Comparison of ENCODE assay signal across 13 cellular contexts in the genomic region with DNA sequence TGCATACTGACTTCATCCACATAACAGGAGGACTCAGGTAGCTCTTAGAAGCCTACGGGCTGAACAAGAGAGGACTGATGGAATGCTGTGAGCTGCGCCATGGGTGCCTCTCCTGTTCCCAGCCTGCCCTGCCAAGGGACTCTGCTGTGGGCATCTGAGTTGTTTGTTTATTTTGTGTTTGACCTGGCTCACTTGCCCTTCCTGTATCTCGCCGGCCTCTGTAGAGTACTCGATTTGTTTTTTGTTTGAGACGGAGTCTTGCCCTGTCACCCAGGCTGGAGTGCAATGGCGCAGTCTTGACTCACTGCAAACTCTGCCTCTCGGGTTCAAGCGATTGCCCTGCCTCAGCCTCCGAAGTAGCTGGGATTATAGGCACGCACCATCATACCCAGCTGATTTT. TPM values are rescaled to one million over a fixed set of nuclear protein-coding genes. Genes with fewer than 3 reads are reported as not detected.
DNase-seq lines count a peak whose midpoint lies in the region; ATAC-seq, FAIRE-seq and TF ChIP-seq lines count a peak whose summit lies in the region.
"Had no signal": no experiment of that assay in that cellular context is flagged by ENCODE, and none has a peak within 500 bp of the region (broad histone marks: within the 10 kb centered on the region; RNA-seq: fewer than 3 reads in every experiment).

No MANE protein-coding gene starts in this region.

- FAIRE-seq in astrocyte (lab: Jason Lieb, UNC): no peak

- H3K27ac Mint-ChIP-seq in astrocyte (ENCODE audit: unreplicated experiment): no peak overlapping the region
- H3K27ac Mint-ChIP-seq: dendritic cell treated with granulocyte-macrophage colony-stimulating factor and Interleukin-4, amounts not matched to agents 40 ng/mL and 50 ng/mL, for 4 days had no signal

- peaks cover 4% of the 10 kb centered on the region for H3K9me3 Mint-ChIP-seq in astrocyte (ENCODE audit: unreplicated experiment)
- H3K9me3 Mint-ChIP-seq: dendritic cell treated with granulocyte-macrophage colony-stimulating factor and Interleukin-4, amounts not matched to agents 40 ng/mL and 50 ng/mL, for 4 days had no signal

- H3K79me2 ChIP-seq in astrocyte (ENCODE audit: insufficient read depth, low read length): peaks cover 19% of the 10 kb centered on the region

- peaks cover 12% of the 10 kb centered on the region for H3K36me3 Mint-ChIP-seq in astrocyte (ENCODE audit: low read depth, unreplicated experiment)

- no peaks in the 10 kb centered on the region for H4K20me1 ChIP-seq in astrocyte (ENCODE audit: insufficient read depth, low read length)

- H3K27me3 ChIP-seq in heart right ventricle (no peaks in the 10 kb centered on the region), astrocyte (ENCODE audit: insufficient read depth, low read length) (no peaks in the 10 kb centered on the region), mucosa of rectum (ENCODE audit: control insufficient read depth in 2 of 2, insufficient read depth in 2 of 2, low read length in 2 of 2) (no peaks in the 10 kb centered on the region), upper lobe of left lung (no peaks in the 10 kb centered on the region)
- H3K27me3 ChIP-seq: sigmoid colon had no signal

- ATAC-seq in heart right ventricle (no peak), left cardiac atrium (no peak), upper lobe of left lung (ENCODE audit: low FRiP score in 2 of 2) (no peak)

- H3K27me3 Mint-ChIP-seq in astrocyte (ENCODE audit: low read depth, unreplicated experiment): peaks cover 9% of the 10 kb centered on the region

- peak overlapping the region; percentile 89 for H3K4me2 ChIP-seq in astrocyte (ENCODE audit: low read length)
- H3K4me2 ChIP-seq: KMS-11 had no signal

- H3K27ac ChIP-seq in heart right ventricle (peak overlapping the region in 7 of 10 donors; percentile 1 to 92 (median 38)), astrocyte (ENCODE audit: low read depth, low read length) (no peak overlapping the region), mucosa of rectum (ENCODE audit: low read depth in 2 of 2, low read length in 2 of 2) (peak overlapping the region; percentile 28 to 48), upper lobe of left lung (peak overlapping the region in 3 of 4 donors; percentile 30 to 45 (median 37))
- H3K27ac ChIP-seq: KMS-11 had no signal

- H3K9ac ChIP-seq in astrocyte (ENCODE audit: low read length): no peak overlapping the region
- H3K9ac ChIP-seq in mucosa of rectum (ENCODE audit: low read depth in 1 of 2, low read length in 2 of 2): peak overlapping the region; percentile 32 to 84
- H3K9ac ChIP-seq: KMS-11 had no signal

- no peak overlapping the region for H3K4me3 ChIP-seq in heart right ventricle
- H3K4me3 ChIP-seq in astrocyte (ENCODE audit: insufficient read depth, low read depth, low read length): no peak overlapping the region
- H3K4me3 ChIP-seq in mucosa of rectum (ENCODE audit: low read length in 2 of 2): peak overlapping the region in 1 of 2 donors; percentile 52
- peak overlapping the region in 1 of 4 donors; percentile 1 for H3K4me3 ChIP-seq in upper lobe of left lung

- 73% methylated on average over 11 of the region's 11 CpGs for WGBS in heart right ventricle, 2 donors
- WGBS in upper lobe of left lung, 2 donors: 67 to 78% methylated on average over 10 to 11 of the region's 11 CpGs

- intact Hi-C loops in heart right ventricle (cut with DNase I) (loop anchor here in 1 of 10 donors (5.0 kb wide), 1 partner anchor 33 kb away; no protein-coding TSS in a partner anchor), left cardiac atrium (cut with DNase I) (no loop called here)

- TF ChIP-seq CTCF in heart right ventricle (IDR thresholded peaks at IDR 0.05): no peak
- no peak for TF ChIP-seq CTCF in astrocyte (IDR thresholded peaks at IDR 0.05; ENCODE audit: insufficient read depth, low read depth, low read length)
- no peak for TF ChIP-seq CTCF in upper lobe of left lung (IDR thresholded peaks at IDR 0.05)

- H3K9me3 ChIP-seq in heart right ventricle: peaks cover 0 to 6% (median 0%) of the 10 kb centered on the region in 11 donors
- no peaks in the 10 kb centered on the region for H3K9me3 ChIP-seq in astrocyte (ENCODE audit: insufficient read depth, low read depth, low read length)
- H3K9me3 ChIP-seq in mucosa of rectum (ENCODE audit: control insufficient read depth in 2 of 2, low read length in 2 of 2): no peaks in the 10 kb centered on the region
- H3K9me3 ChIP-seq in upper lobe of left lung: no peaks in the 10 kb centered on the region
- H3K9me3 ChIP-seq: sigmoid colon had no signal

- no peak for TF ChIP-seq EP300 in upper lobe of left lung (IDR thresholded peaks at IDR 0.05)

- H3K4me1 Mint-ChIP-seq in astrocyte (ENCODE audit: low read depth, unreplicated experiment): peaks cover 5% of the 10 kb centered on the region

- no peak overlapping the region for H2AFZ ChIP-seq in astrocyte (ENCODE audit: low read depth, low read length)

- H3K4me3 Mint-ChIP-seq in astrocyte (ENCODE audit: unreplicated experiment): peak overlapping the region; percentile 77

- H3K4me1 ChIP-seq in heart right ventricle: peaks cover 0 to 40% (median 30%) of the 10 kb centered on the region in 9 donors
- H3K4me1 ChIP-seq in astrocyte (ENCODE audit: insufficient read depth, low read length): peaks cover 5% of the 10 kb centered on the region
- H3K4me1 ChIP-seq in mucosa of rectum (ENCODE audit: control insufficient read depth in 2 of 2, insufficient read depth in 2 of 2, low read length in 2 of 2): peaks cover 15 to 34% of the 10 kb centered on the region in 2 donors
- H3K4me1 ChIP-seq in upper lobe of left lung: peaks cover 19 to 32% (median 28%) of the 10 kb centered on the region in 4 donors

- H3K36me3 ChIP-seq in heart right ventricle (peaks cover 0 to 53% (median 9%) of the 10 kb centered on the region in 9 donors), astrocyte (ENCODE audit: insufficient read depth, low read length) (peaks cover 11% of the 10 kb centered on the region), mucosa of rectum (ENCODE audit: control insufficient read depth in 2 of 2, insufficient read depth in 2 of 2, low read length in 2 of 2) (peaks cover 23 to 31% of the 10 kb centered on the region in 2 donors), upper lobe of left lung (peaks cover 21 to 40% (median 25%) of the 10 kb centered on the region in 4 donors)

- no peak for DNase-seq in heart right ventricle
- no peak for DNase-seq in left cardiac atrium
- no peak for DNase-seq in astrocyte (ENCODE audit: low read depth)
- DNase-seq in upper lobe of left lung: no peak
- no peak for DNase-seq in MV-4-11 (lab: John Stamatoyannopoulos, UW)
- DNase-seq in AG20443 (ENCODE audit: low spot score): no peak
- no peak for DNase-seq in NCI-H2029 (lab: John Stamatoyannopoulos, UW)
- DNase-seq: RPMI8226, sigmoid colon had no signal

- TF ChIP-seq POLR2A in upper lobe of left lung (IDR thresholded peaks at IDR 0.05): no peak

RNA-seq across cellular contexts. Expression of gene TTC38, which starts 1.8 kb away (rescaled TPM):
- total RNA-seq in heart right ventricle (10 to 100 TPM; 20.5 to 29.2 (median 26.1) TPM), left cardiac atrium (10 to 100 TPM; 22.7 to 23.1 TPM), astrocyte (15.0 and 16.1 TPM in 2 replicates), upper lobe of left lung (10 to 100 TPM; 23.7 to 84.9 (median 34.3) TPM)
- 10 to 100 TPM; 22.2 to 27.2 TPM for polyA plus RNA-seq in heart right ventricle

RNA-seq across cellular contexts. Expression of gene PKDREJ, which starts 6.4 kb away (rescaled TPM):
- total RNA-seq in heart right ventricle: under 1 TPM in 9 of 10 donors, not detected in 1; 0.05 to 0.23 (median 0.13) TPM
- polyA plus RNA-seq in heart right ventricle: under 1 TPM; 0.01 to 0.07 TPM
- under 1 TPM; 0.12 to 0.13 TPM for total RNA-seq in left cardiac atrium
- not detected in 2 replicates for total RNA-seq in astrocyte
- 1 to 10 TPM in 1 of 6 donors, under 1 TPM in 1, not detected in 4; 0.06 to 1.0 TPM for total RNA-seq in upper lobe of left lung
- total RNA-seq: H4 had no signal

RNA-seq across cellular contexts. Expression of gene CDPF1, which starts 19.5 kb away (rescaled TPM):
- 10 to 100 TPM in 1 of 10 donors, 1 to 10 TPM in 9; 6.3 to 10.4 (median 7.5) TPM for total RNA-seq in heart right ventricle
- polyA plus RNA-seq in heart right ventricle: 10 to 100 TPM in 1 of 2 donors, 1 to 10 TPM in 1; 7.7 to 12.7 TPM
- 1 to 10 TPM; 8.1 to 8.2 TPM for total RNA-seq in left cardiac atrium
- 5.4 and 5.7 TPM in 2 replicates for total RNA-seq in astrocyte
- 10 to 100 TPM in 3 of 6 donors, 1 to 10 TPM in 3; 6.8 to 22.9 (median 11.2) TPM for total RNA-seq in upper lobe of left lung

RNA-seq across cellular contexts. Expression of gene GTSE1, which starts 27.1 kb away (rescaled TPM):
- total RNA-seq in heart right ventricle (1 to 10 TPM in 2 of 10 donors, under 1 TPM in 8; 0.17 to 4.7 (median 0.37) TPM), left cardiac atrium (under 1 TPM; 0.24 to 0.94 TPM), astrocyte (2.4 and 4.1 TPM in 2 replicates), upper lobe of left lung (1 to 10 TPM in 3 of 6 donors, under 1 TPM in 2, not detected in 1; 0.30 to 4.4 (median 1.4) TPM)
- under 1 TPM; 0.29 to 0.33 TPM for polyA plus RNA-seq in heart right ventricle
